ENCODE assay signal across 8 cellular contexts in genomic region chr12:47705571-47706425, GRCh38. TPM values are rescaled to one million over a fixed set of nuclear protein-coding genes. Genes with fewer than 3 reads are reported as not detected.
A peak's percentile ranks its signal among the peaks of the same experiment; 100 is the strongest.
DNase-seq lines count a peak whose midpoint lies in the region; TF ChIP-seq lines count a peak whose summit lies in the region.

Gene RPAP3, minus strand, starts transcription at chr12:47706030. Its CDS starts 3,190 bp downstream, at chr12:47702840.

- H3K27me3 ChIP-seq in endocrine pancreas (ENCODE audit: control insufficient read depth, insufficient read depth, low read length) (no peaks in the 10 kb centered on the region), mesenchymal stem cell (ENCODE audit: control insufficient read depth in 1 of 2, insufficient read depth in 1 of 2, low read length in 2 of 2) (no peaks in the 10 kb centered on the region)

- peak within 1 kb of the TSS; percentile 86 for H3K4me2 ChIP-seq in mesenchymal stem cell (ENCODE audit: low read length, poor library complexity, severe bottlenecking)

- no peaks in the 10 kb centered on the region for H3K9me3 ChIP-seq in endocrine pancreas (ENCODE audit: control insufficient read depth, low read length)
- H3K9me3 ChIP-seq in mesenchymal stem cell (ENCODE audit: control insufficient read depth, low read length): no peaks in the 10 kb centered on the region

- peak within 1 kb of the TSS in 1 of 2 experiments; percentile 96 for H2BK12ac ChIP-seq in mesenchymal stem cell (ENCODE audit: low read length in 2 of 2)

- peaks cover 13% of the 10 kb centered on the region for H3K79me1 ChIP-seq in mesenchymal stem cell (replicated peaks; ENCODE audit: low read length, poor library complexity, severe bottlenecking)

- DNase-seq in COLO668 (lab: John Stamatoyannopoulos, UW; ENCODE audit: unreplicated experiment) (peak; percentile 94), GM20000 (ENCODE audit: low spot score) (peak; percentile 94), HT1080 (ENCODE audit: low read depth) (peak; percentile 81), NOMO-1 treated with dmso at 0.1 percent for 144 hours (lab: John Stamatoyannopoulos, UW; ENCODE audit: unreplicated experiment) (peak; percentile 93), mesenchymal stem cell (peak; percentile 93)
- peak; percentile 93 to 95 (median 95) for DNase-seq in activated CD8-positive, alpha-beta memory T cell treated with anti-CD3 and anti-CD28 coated beads for 48 hours (ENCODE audit: low read depth in 2 of 3, low spot score in 2 of 3)
- DNase-seq in stimulated activated CD8-positive, alpha-beta memory T cell treated with anti-CD3 and anti-CD28 coated beads, Interleukin-12 subunit alpha, Interleukin-12 subunit beta, amount 100 ng/mL, for 4 hours (ENCODE audit: low read depth): peak; percentile 93

- H3K36me3 ChIP-seq in endocrine pancreas (ENCODE audit: control insufficient read depth, insufficient read depth, low read length) (no peaks in the 10 kb centered on the region), mesenchymal stem cell (ENCODE audit: control insufficient read depth in 1 of 2, insufficient read depth in 2 of 2, low read depth in 1 of 2, low read length in 2 of 2) (peaks cover 0 to 6% of the 10 kb centered on the region in 2 experiments)

- H3K4me1 ChIP-seq in endocrine pancreas (ENCODE audit: control insufficient read depth, insufficient read depth, low read length) (peaks cover 8% of the 10 kb centered on the region), mesenchymal stem cell (ENCODE audit: control insufficient read depth, insufficient read depth, low read depth, low read length) (peaks cover 2% of the 10 kb centered on the region)

- H2BK15ac ChIP-seq in mesenchymal stem cell (ENCODE audit: low read depth, poor library complexity, severe bottlenecking): no peak within 1 kb of the TSS

- WGBS in mesenchymal stem cell: under 1% methylated on average over 32 of the region's 66 CpGs

- peak within 1 kb of the TSS; percentile 75 to 98 for H3K4ac ChIP-seq in mesenchymal stem cell (ENCODE audit: low read depth in 1 of 2, low read length in 2 of 2)

- H2BK120ac ChIP-seq in mesenchymal stem cell (ENCODE audit: low read depth, low read length): peak within 1 kb of the TSS; percentile 88

- H4K8ac ChIP-seq in mesenchymal stem cell (ENCODE audit: low read length): peak within 1 kb of the TSS; percentile 98

- H2BK5ac ChIP-seq in mesenchymal stem cell (ENCODE audit: low read depth, low read length, poor library complexity, severe bottlenecking): peak within 1 kb of the TSS; percentile 79

- H3K18ac ChIP-seq in mesenchymal stem cell (ENCODE audit: low read depth in 1 of 2, low read length in 2 of 2): peak within 1 kb of the TSS; percentile 94 to 99

- H4K91ac ChIP-seq in mesenchymal stem cell (ENCODE audit: low read length): peak within 1 kb of the TSS; percentile 93

- H2AFZ ChIP-seq in mesenchymal stem cell (ENCODE audit: low read depth, low read length): peak within 1 kb of the TSS; percentile 97

- no peak within 1 kb of the TSS for H3K23ac ChIP-seq in mesenchymal stem cell (ENCODE audit: low read length in 2 of 2)

- peak within 1 kb of the TSS; percentile 53 for H3K27ac ChIP-seq in mesenchymal stem cell (ENCODE audit: low read length, poor library complexity, severe bottlenecking)

- no peak within 1 kb of the TSS for H2AK5ac ChIP-seq in mesenchymal stem cell (ENCODE audit: low read length, severe bottlenecking)

- H3K4me3 ChIP-seq in endocrine pancreas (ENCODE audit: control insufficient read depth, insufficient read depth, low read length) (peak within 1 kb of the TSS; percentile 100), mesenchymal stem cell (ENCODE audit: insufficient read depth in 1 of 2, low read depth in 1 of 2, low read length in 2 of 2) (peak within 1 kb of the TSS; percentile 79 to 97)

- TF ChIP-seq CTCF in GM20000 (IDR thresholded peaks at IDR 0.05; ENCODE audit: extremely low read depth, missing control alignments): peak; percentile 65

- peak within 1 kb of the TSS in 1 of 2 experiments; percentile 97 for H3K14ac ChIP-seq in mesenchymal stem cell (ENCODE audit: low read length in 2 of 2)

- H3K9ac ChIP-seq in endocrine pancreas (ENCODE audit: control insufficient read depth, insufficient read depth, low read length) (peak within 1 kb of the TSS; percentile 89), mesenchymal stem cell (ENCODE audit: low read length) (peak within 1 kb of the TSS; percentile 92)

RNA-seq across cellular contexts. Expression of gene RPAP3, which starts in this region (rescaled TPM):
- 20.8 and 25.4 TPM in 2 replicates for total RNA-seq in HT1080 (2014; rRNA removed; shearing (Covaris generic))
- polyA plus RNA-seq in HT1080 (2015; cell fraction: cytosol; rRNA removed): 20.8 and 26.8 TPM in 2 replicates
- 25.7 and 29.4 TPM in 2 replicates for polyA plus RNA-seq in HT1080 (2015; cell fraction: nucleus; rRNA removed)
- 28.1 TPM for polyA plus RNA-seq in mesenchymal stem cell (2013, experiment 1 of 2)
- polyA plus RNA-seq in mesenchymal stem cell (2013, experiment 2 of 2): 30.9 TPM

Comparison
In these comparisons a context has a peak if more than half of its experiments do, and no peak if none do; other contexts are left out.
1. Peak in every context shown above with its lines: DNase-seq, H3K4me3 ChIP-seq and H3K27ac ChIP-seq.